Comparison of ENCODE assay signal across 2 cellular contexts in genomic region chr12:114836609-114837008, GRCh38.
TF ChIP-seq lines count a peak whose summit lies in the region.

No MANE protein-coding gene starts in this region.

TF ChIP-seq in HepG2, 621 proteins besides CTCF, POLR2A, EP300 and RAD21:
- TF ChIP-seq TIGD3 (CRISPR knock-in tag; IDR thresholded peaks at IDR 0.05; ENCODE audit: borderline replicate concordance) (no peak), ATF7 (IDR thresholded peaks at IDR 0.05) (peak; percentile 66), ATF7 (CRISPR knock-in tag; IDR thresholded peaks at IDR 0.05) (no peak), ZNF562 (CRISPR knock-in tag; IDR thresholded peaks at IDR 0.05; ENCODE audit: borderline replicate concordance) (no peak)

TF ChIP-seq in IMR-90, 13 proteins besides CTCF, POLR2A, EP300 and RAD21 (continued from another document):
- TF ChIP-seq USF2 (IDR thresholded peaks at IDR 0.05; ENCODE audit: low read depth, low read length) (no peak), BHLHE40 (IDR thresholded peaks at IDR 0.05; ENCODE audit: low read depth, low read length) (no peak), RCOR1 (IDR thresholded peaks at IDR 0.05; ENCODE audit: insufficient replicate concordance, low read length) (no peak), CEBPB (IDR thresholded peaks at IDR 0.05; ENCODE audit: low read depth, low read length) (no peak), SMC3 (IDR thresholded peaks at IDR 0.05; ENCODE audit: low read depth, low read length) (no peak), ELK1 (IDR thresholded peaks at IDR 0.05; ENCODE audit: borderline replicate concordance, low read depth, low read length) (no peak), NFE2L2 (IDR thresholded peaks at IDR 0.05; ENCODE audit: low read depth, low read length) (no peak), FOS (IDR thresholded peaks at IDR 0.05; ENCODE audit: low read depth, low read length) (no peak), MAFK (IDR thresholded peaks at IDR 0.05; ENCODE audit: low read depth, low read length) (no peak), RFX5 (IDR thresholded peaks at IDR 0.05; ENCODE audit: low read depth, low read length) (no peak), CHD1 (IDR thresholded peaks at IDR 0.05; ENCODE audit: low read depth, low read length) (no peak)
TF ChIP-seq in IMR-90: peak in this region for 0.
